ENCODE assay signal across 3 cellular contexts in the genomic region with DNA sequence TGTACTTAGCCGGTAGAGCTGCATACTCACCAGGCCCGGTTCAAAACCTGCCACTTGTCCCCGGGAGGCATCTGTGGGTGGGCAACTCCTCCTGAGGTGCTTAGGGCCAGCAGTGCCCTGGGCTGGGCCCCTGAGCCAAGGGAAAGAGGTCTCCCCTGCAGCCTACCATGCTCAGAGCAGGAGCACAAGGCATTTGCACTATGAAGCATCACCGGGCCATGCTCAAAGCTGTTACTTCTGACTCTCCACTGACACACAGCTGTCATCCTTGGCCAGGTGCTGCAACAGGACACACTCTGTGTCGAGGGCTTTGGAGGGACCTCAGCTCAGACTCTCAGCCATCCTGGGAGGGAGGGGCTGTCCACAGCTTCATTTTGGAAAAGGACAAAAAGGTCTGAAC.
TF ChIP-seq lines count a peak whose summit lies in the region.

No MANE protein-coding gene starts in this region.

TF ChIP-seq in A549, 52 proteins besides CTCF, POLR2A, EP300 and RAD21 (continued from another document):
- TF ChIP-seq HOXB5 (CRISPR knock-in tag; IDR thresholded peaks at IDR 0.05) (no peak), HOXB13 (CRISPR knock-in tag; IDR thresholded peaks at IDR 0.05; ENCODE audit: low read depth) (no peak), ZSCAN20 (CRISPR knock-in tag; IDR thresholded peaks at IDR 0.05) (no peak), RNF2 (IDR thresholded peaks at IDR 0.05; ENCODE audit: borderline replicate concordance, low read depth) (no peak), CEBPB (IDR thresholded peaks at IDR 0.05) (no peak), SREBF2 (IDR thresholded peaks at IDR 0.05) (no peak), CBX8 (IDR thresholded peaks at IDR 0.05) (no peak), FOSL2 (IDR thresholded peaks at IDR 0.05) (no peak), FOSL2 (CRISPR knock-in tag; IDR thresholded peaks at IDR 0.05) (no peak), CBX2 (IDR thresholded peaks at IDR 0.05; ENCODE audit: borderline replicate concordance, low read depth) (no peak), MAZ (IDR thresholded peaks at IDR 0.05; ENCODE audit: borderline replicate concordance, low read depth, low read length) (no peak), BHLHE40 (IDR thresholded peaks at IDR 0.05; ENCODE audit: low read depth, low read length) (no peak)
- TF ChIP-seq, protein P1, sequence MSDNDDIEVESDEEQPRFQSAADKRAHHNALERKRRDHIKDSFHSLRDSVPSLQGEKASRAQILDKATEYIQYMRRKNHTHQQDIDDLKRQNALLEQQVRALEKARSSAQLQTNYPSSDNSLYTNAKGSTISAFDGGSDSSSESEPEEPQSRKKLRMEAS (IDR thresholded peaks at IDR 0.05), result no peak
- TF ChIP-seq, protein P2, sequence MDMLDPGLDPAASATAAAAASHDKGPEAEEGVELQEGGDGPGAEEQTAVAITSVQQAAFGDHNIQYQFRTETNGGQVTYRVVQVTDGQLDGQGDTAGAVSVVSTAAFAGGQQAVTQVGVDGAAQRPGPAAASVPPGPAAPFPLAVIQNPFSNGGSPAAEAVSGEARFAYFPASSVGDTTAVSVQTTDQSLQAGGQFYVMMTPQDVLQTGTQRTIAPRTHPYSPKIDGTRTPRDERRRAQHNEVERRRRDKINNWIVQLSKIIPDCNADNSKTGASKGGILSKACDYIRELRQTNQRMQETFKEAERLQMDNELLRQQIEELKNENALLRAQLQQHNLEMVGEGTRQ (IDR thresholded peaks at IDR 0.05), result no peak
- TF ChIP-seq, protein P3, sequence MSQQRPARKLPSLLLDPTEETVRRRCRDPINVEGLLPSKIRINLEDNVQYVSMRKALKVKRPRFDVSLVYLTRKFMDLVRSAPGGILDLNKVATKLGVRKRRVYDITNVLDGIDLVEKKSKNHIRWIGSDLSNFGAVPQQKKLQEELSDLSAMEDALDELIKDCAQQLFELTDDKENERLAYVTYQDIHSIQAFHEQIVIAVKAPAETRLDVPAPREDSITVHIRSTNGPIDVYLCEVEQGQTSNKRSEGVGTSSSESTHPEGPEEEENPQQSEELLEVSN (IDR thresholded peaks at IDR 0.05; ENCODE audit: borderline replicate concordance, low read depth), result no peak

TF ChIP-seq in neural cell, 6 proteins besides CTCF, POLR2A, EP300 and RAD21 (continued from another document):
- no peak for TF ChIP-seq MXI1 (conservative IDR thresholded peaks at IDR 0.05; ENCODE audit: poor library complexity, severe bottlenecking)
- no peak for TF ChIP-seq SMC3 (conservative IDR thresholded peaks at IDR 0.05; ENCODE audit: poor library complexity)
- TF ChIP-seq, protein P4, sequence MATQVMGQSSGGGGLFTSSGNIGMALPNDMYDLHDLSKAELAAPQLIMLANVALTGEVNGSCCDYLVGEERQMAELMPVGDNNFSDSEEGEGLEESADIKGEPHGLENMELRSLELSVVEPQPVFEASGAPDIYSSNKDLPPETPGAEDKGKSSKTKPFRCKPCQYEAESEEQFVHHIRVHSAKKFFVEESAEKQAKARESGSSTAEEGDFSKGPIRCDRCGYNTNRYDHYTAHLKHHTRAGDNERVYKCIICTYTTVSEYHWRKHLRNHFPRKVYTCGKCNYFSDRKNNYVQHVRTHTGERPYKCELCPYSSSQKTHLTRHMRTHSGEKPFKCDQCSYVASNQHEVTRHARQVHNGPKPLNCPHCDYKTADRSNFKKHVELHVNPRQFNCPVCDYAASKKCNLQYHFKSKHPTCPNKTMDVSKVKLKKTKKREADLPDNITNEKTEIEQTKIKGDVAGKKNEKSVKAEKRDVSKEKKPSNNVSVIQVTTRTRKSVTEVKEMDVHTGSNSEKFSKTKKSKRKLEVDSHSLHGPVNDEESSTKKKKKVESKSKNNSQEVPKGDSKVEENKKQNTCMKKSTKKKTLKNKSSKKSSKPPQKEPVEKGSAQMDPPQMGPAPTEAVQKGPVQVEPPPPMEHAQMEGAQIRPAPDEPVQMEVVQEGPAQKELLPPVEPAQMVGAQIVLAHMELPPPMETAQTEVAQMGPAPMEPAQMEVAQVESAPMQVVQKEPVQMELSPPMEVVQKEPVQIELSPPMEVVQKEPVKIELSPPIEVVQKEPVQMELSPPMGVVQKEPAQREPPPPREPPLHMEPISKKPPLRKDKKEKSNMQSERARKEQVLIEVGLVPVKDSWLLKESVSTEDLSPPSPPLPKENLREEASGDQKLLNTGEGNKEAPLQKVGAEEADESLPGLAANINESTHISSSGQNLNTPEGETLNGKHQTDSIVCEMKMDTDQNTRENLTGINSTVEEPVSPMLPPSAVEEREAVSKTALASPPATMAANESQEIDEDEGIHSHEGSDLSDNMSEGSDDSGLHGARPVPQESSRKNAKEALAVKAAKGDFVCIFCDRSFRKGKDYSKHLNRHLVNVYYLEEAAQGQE (IDR thresholded peaks at IDR 0.05; ENCODE audit: borderline replicate concordance), result no peak
- TF ChIP-seq TAF1 (IDR thresholded peaks at IDR 0.05; ENCODE audit: low read depth), result no peak

TF ChIP-seq in GM12891, 5 proteins besides CTCF, POLR2A, EP300 and RAD21 (continued from another document):
- no peak for TF ChIP-seq TAF1 (IDR thresholded peaks at IDR 0.05; ENCODE audit: low read depth, low read length)
- no peak for TF ChIP-seq SPI1 (IDR thresholded peaks at IDR 0.05; ENCODE audit: low read depth, low read length)
- TF ChIP-seq PAX5 (IDR thresholded peaks at IDR 0.05; ENCODE audit: insufficient read depth, low read length, severe bottlenecking), result no peak
